17 cellular contexts compared by ENCODE assay signal in the genomic region with DNA sequence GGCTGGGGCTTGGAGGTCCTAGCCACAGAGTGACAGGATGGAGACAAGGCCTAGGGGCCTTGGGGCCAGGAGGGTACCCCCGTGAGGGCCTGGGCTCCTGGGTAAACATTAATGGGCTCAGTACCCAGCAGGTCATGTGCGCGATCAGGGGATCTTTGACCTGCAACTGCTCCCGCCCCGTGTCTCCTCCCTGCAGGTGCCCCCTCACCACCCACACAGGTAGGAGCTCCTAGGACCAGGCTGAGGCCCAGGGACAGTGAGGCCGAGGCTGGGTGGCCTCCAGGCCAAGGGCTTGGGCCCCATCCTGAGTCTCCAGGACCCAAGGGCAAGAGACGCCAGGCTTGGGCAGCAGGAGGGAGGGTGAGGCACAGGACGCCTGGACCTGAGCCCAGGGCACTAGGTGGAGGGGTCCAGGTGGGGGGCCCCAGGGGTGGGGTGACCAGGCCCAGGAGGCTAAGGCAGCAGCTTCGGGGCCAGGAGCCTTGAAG. TPM values are rescaled to one million over a fixed set of nuclear protein-coding genes. Genes with fewer than 3 reads are reported as not detected.
DNase-seq lines count a peak whose midpoint lies in the region; ATAC-seq, FAIRE-seq and TF ChIP-seq lines count a peak whose summit lies in the region.
"Had no signal": no experiment of that assay in that cellular context is flagged by ENCODE, and none has a peak within 500 bp of the region (broad histone marks: within the 10 kb centered on the region; RNA-seq: fewer than 3 reads in every experiment).

Gene SLC34A3 (plus strand): TSS at position 182 of the 488 bp plus-strand sequence. CDS start 802 bp downstream, outside the sequence.

- H4K8ac ChIP-seq in mesenchymal stem cell (ENCODE audit: low read length), result no peak within 1 kb of the TSS

- peaks cover 0 to 72% of the 10 kb centered on the region in 2 experiments for H3K27me3 ChIP-seq in mesenchymal stem cell (ENCODE audit: control insufficient read depth in 1 of 2, insufficient read depth in 1 of 2, low read length in 2 of 2)

- H3K4me3 ChIP-seq in mesenchymal stem cell (ENCODE audit: insufficient read depth in 1 of 2, low read depth in 1 of 2, low read length in 2 of 2), result no peak within 1 kb of the TSS
- H3K4me3 ChIP-seq: GM12878 had no signal

- DNase-seq in WTC11 (ENCODE audit: low spot score), result no peak
- DNase-seq in mesenchymal stem cell, result no peak
- DNase-seq in GM12891 (ENCODE audit: insufficient read length, low spot score), result no peak
- DNase-seq: Calu3; CD4-positive, alpha-beta T cell; DMS 273 treated with DMSO at 0.1 percent for 48 hours; HCEC 1CT; IMR-90; KBM-7 had no signal

- TF ChIP-seq POLR2A in GM12891 (IDR thresholded peaks at IDR 0.05; ENCODE audit: low read depth, low read length), result no peak

- H3K9ac ChIP-seq in mesenchymal stem cell (ENCODE audit: low read length), result no peak within 1 kb of the TSS

- H2BK15ac ChIP-seq in mesenchymal stem cell (ENCODE audit: low read depth, poor library complexity, severe bottlenecking), result peak within 1 kb of the TSS; percentile 3

- no peak within 1 kb of the TSS for H2AFZ ChIP-seq in mesenchymal stem cell (ENCODE audit: low read depth, low read length)

- no peak within 1 kb of the TSS for H3K4me2 ChIP-seq in mesenchymal stem cell (ENCODE audit: low read length, poor library complexity, severe bottlenecking)

- peaks cover 11% of the 10 kb centered on the region for H3K4me1 Mint-ChIP-seq in WTC11

- H3K4me3 Mint-ChIP-seq in WTC11, result no peak within 1 kb of the TSS
- H3K4me3 Mint-ChIP-seq: CD4-positive, alpha-beta T cell had no signal

- H2BK12ac ChIP-seq in mesenchymal stem cell (ENCODE audit: low read length in 2 of 2), result no peak within 1 kb of the TSS

- no peak within 1 kb of the TSS for H3K4ac ChIP-seq in mesenchymal stem cell (ENCODE audit: low read depth in 1 of 2, low read length in 2 of 2)

- no peak within 1 kb of the TSS for H3K18ac ChIP-seq in mesenchymal stem cell (ENCODE audit: low read depth in 1 of 2, low read length in 2 of 2)

- no peaks in the 10 kb centered on the region for H3K9me3 Mint-ChIP-seq in WTC11
- H3K9me3 Mint-ChIP-seq: CD4-positive, alpha-beta T cell had no signal

- POLR2A ChIA-PET in WTC11 (lab: Charles Lee), result no interaction called here

- CTCF ChIA-PET in WTC11 (lab: Charles Lee), result interaction anchor here (0.9 to 1.2 kb wide), 4 partner anchors 17 to 184 kb away, joined by 3 to 4 read pairs (median 4); partner anchors contain the start of gene NPDC1

- WGBS in mesenchymal stem cell, result 73% methylated on average over 9 of the region's 9 CpGs

- no peak within 1 kb of the TSS for H3K23ac ChIP-seq in mesenchymal stem cell (ENCODE audit: low read length in 2 of 2)

- H3K36me3 ChIP-seq in mesenchymal stem cell (ENCODE audit: control insufficient read depth in 1 of 2, insufficient read depth in 2 of 2, low read depth in 1 of 2, low read length in 2 of 2), result peaks cover 0 to 6% of the 10 kb centered on the region in 2 experiments

- ATAC-seq in WTC11, result no peak
- ATAC-seq in GM18502 (IDR thresholded peaks at IDR 0.05; ENCODE audit: poor library complexity, unreplicated experiment), result no peak
- no peak for ATAC-seq in HG02798 (IDR thresholded peaks at IDR 0.05; ENCODE audit: poor library complexity, unreplicated experiment)
- ATAC-seq: GM12878 had no signal

- FAIRE-seq in GM12891 (lab: Jason Lieb, UNC), result no peak
- FAIRE-seq: GM12878 had no signal

- H3K27ac Mint-ChIP-seq in WTC11, result no peak within 1 kb of the TSS
- H3K27ac Mint-ChIP-seq: CD4-positive, alpha-beta T cell had no signal

- peaks cover under 1% of the 10 kb centered on the region for H3K79me1 ChIP-seq in mesenchymal stem cell (replicated peaks; ENCODE audit: low read length, poor library complexity, severe bottlenecking)

- H3K27ac ChIP-seq in C4-2B (peak within 1 kb of the TSS; percentile 64; the same call in 1 of the 2 replicates), mesenchymal stem cell (ENCODE audit: low read length, poor library complexity, severe bottlenecking) (no peak within 1 kb of the TSS)

- H3K27me3 Mint-ChIP-seq in WTC11 (ENCODE audit: low read depth), result no peaks in the 10 kb centered on the region

- H3K9me3 ChIP-seq in mesenchymal stem cell (ENCODE audit: control insufficient read depth, low read length), result no peaks in the 10 kb centered on the region

- no peak within 1 kb of the TSS for H4K91ac ChIP-seq in mesenchymal stem cell (ENCODE audit: low read length)

- no peak within 1 kb of the TSS for H2AK5ac ChIP-seq in mesenchymal stem cell (ENCODE audit: low read length, severe bottlenecking)

- peaks cover 18% of the 10 kb centered on the region for H3K4me1 ChIP-seq in mesenchymal stem cell (ENCODE audit: control insufficient read depth, insufficient read depth, low read depth, low read length)

- no peak for TF ChIP-seq CTCF in C4-2B (conservative IDR thresholded peaks at IDR 0.05)
- no peak for TF ChIP-seq CTCF in WTC11 (IDR thresholded peaks at IDR 0.05)

- H2BK120ac ChIP-seq in mesenchymal stem cell (ENCODE audit: low read depth, low read length), result no peak within 1 kb of the TSS

- H3K36me3 Mint-ChIP-seq in WTC11, result no peaks in the 10 kb centered on the region

- no peak within 1 kb of the TSS for H2BK5ac ChIP-seq in mesenchymal stem cell (ENCODE audit: low read depth, low read length, poor library complexity, severe bottlenecking)

- no peak within 1 kb of the TSS for H3K14ac ChIP-seq in mesenchymal stem cell (ENCODE audit: low read length in 2 of 2)

TF ChIP-seq in WTC11, 78 proteins besides CTCF, POLR2A, EP300 and RAD21:
- TF ChIP-seq NFE2L1 (CRISPR knock-in tag; IDR thresholded peaks at IDR 0.05), result no peak
- no peak for TF ChIP-seq NR1H2 (CRISPR knock-in tag; IDR thresholded peaks at IDR 0.05)
- peak; percentile 8; the same call in 1 of the 2 replicates for TF ChIP-seq FOXP1 (CRISPR knock-in tag; IDR thresholded peaks at IDR 0.05; ENCODE audit: borderline replicate concordance)

TF ChIP-seq in GM12891, 5 proteins besides CTCF, POLR2A, EP300 and RAD21:
- no peak for TF ChIP-seq SPI1 (IDR thresholded peaks at IDR 0.05; ENCODE audit: low read depth, low read length)
- no peak for TF ChIP-seq POLR2AphosphoS5 (IDR thresholded peaks at IDR 0.05; ENCODE audit: low read depth, low read length)
- TF ChIP-seq PAX5 (IDR thresholded peaks at IDR 0.05; ENCODE audit: insufficient read depth, low read length, severe bottlenecking), result no peak
- TF ChIP-seq POU2F2 (IDR thresholded peaks at IDR 0.05; ENCODE audit: low read depth, low read length), result no peak
- TF ChIP-seq TAF1 (IDR thresholded peaks at IDR 0.05; ENCODE audit: low read depth, low read length), result no peak

RNA-seq across cellular contexts. Expression of gene SLC34A3, which starts in this region (rescaled TPM):
- 0.13 to 0.23 TPM (median 0.14 TPM) in 3 replicates for total RNA-seq in WTC11 (2021)
- not detected for polyA plus RNA-seq in mesenchymal stem cell (2013, experiment 1 of 2)
- not detected for polyA plus RNA-seq in mesenchymal stem cell (2013, experiment 2 of 2)
- not detected for polyA plus RNA-seq in GM12891 (2012; ENCODE audit: low read depth, missing spikeins)
- total RNA-seq: A673; CD4-positive, alpha-beta T cell; Daoy; GM12878; H4; IMR-90 had no signal
- polyA plus RNA-seq: BJ, GM12878, IMR-90 had no signal
